1 cellular context compared by ENCODE assay signal in genomic region chr14:75614179-75614578, GRCh38.
TF ChIP-seq lines count a peak whose summit lies in the region.

No MANE protein-coding gene starts in this region.

TF ChIP-seq in SK-N-SH treated with all-trans-retinoic acid at 6 μM for 48 hours, 23 proteins besides CTCF, POLR2A, EP300 and RAD21 (continued from another document):
- TF ChIP-seq CSRNP3 (CRISPR knock-in tag; IDR thresholded peaks at IDR 0.05) (no peak), ISL1 (CRISPR knock-in tag; IDR thresholded peaks at IDR 0.05) (no peak), TCF4 (CRISPR knock-in tag; IDR thresholded peaks at IDR 0.05; ENCODE audit: borderline replicate concordance) (no peak), PPARA (CRISPR knock-in tag; IDR thresholded peaks at IDR 0.05; ENCODE audit: borderline replicate concordance) (no peak)
- TF ChIP-seq, protein P1, sequence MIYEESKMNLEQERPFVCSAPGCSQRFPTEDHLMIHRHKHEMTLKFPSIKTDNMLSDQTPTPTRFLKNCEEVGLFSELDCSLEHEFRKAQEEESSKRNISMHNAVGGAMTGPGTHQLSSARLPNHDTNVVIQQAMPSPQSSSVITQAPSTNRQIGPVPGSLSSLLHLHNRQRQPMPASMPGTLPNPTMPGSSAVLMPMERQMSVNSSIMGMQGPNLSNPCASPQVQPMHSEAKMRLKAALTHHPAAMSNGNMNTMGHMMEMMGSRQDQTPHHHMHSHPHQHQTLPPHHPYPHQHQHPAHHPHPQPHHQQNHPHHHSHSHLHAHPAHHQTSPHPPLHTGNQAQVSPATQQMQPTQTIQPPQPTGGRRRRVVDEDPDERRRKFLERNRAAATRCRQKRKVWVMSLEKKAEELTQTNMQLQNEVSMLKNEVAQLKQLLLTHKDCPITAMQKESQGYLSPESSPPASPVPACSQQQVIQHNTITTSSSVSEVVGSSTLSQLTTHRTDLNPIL (CRISPR knock-in tag; IDR thresholded peaks at IDR 0.05; ENCODE audit: low read depth): no peak
TF ChIP-seq in SK-N-SH treated with all-trans-retinoic acid at 6 μM for 48 hours: peak in this region for 0.
